ENCODE assay signal across 1 cellular context in the genomic region with DNA sequence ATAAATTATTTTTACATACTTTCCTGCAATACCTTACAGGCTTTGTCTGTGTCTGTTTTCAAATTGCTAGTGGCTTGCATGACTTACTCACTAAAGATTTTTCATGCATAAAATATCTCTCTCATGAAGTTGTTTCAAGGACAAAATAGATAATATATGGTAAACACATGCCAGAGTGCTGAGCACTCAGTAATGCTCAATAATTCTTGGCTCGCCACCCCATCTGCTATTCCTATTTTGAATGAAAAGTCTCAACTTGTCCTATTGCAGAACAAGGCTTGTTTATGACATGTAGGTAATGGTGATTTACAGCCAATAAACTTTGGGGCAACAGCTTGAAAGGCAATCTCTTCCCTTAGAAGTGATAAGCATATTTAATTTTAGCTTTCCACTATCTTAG.
TF ChIP-seq lines count a peak whose summit lies in the region.

No MANE protein-coding gene starts in this region.

TF ChIP-seq in HEK293, 187 proteins besides CTCF, POLR2A, EP300 and RAD21 (continued from another document):
- TF ChIP-seq, protein P1, sequence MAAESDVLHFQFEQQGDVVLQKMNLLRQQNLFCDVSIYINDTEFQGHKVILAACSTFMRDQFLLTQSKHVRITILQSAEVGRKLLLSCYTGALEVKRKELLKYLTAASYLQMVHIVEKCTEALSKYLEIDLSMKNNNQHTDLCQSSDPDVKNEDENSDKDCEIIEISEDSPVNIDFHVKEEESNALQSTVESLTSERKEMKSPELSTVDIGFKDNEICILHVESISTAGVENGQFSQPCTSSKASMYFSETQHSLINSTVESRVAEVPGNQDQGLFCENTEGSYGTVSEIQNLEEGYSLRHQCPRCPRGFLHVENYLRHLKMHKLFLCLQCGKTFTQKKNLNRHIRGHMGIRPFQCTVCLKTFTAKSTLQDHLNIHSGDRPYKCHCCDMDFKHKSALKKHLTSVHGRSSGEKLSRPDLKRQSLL (tag by site-specific recombination; IDR thresholded peaks at IDR 0.05) = no peak
- TF ChIP-seq ZNF19 (tag by site-specific recombination; IDR thresholded peaks at IDR 0.05; ENCODE audit: low read depth) = no peak
